31 cellular contexts compared by ENCODE assay signal in the genomic region with DNA sequence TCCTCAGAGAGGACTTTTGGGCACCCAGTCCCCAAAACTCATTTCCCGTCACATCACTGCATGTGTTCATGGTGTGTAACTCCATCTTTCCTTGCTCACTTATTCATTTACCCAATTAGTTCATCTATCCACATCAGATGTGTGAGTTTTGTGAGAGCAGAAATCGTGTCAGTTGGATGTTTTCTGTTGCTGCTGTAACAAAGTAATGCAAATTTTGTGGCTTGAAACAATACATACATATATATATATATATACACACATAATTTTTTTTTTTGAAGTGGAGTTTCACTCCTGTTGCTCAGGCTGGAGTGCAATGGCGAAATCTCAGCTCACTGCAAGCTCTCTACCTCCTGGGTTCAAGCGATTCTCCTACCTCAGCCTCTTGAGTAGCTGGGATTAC.
DNase-seq lines count a peak whose midpoint lies in the region; ATAC-seq, FAIRE-seq and TF ChIP-seq lines count a peak whose summit lies in the region.
"Had no signal": no experiment of that assay in that cellular context is flagged by ENCODE, and none has a peak within 500 bp of the region (broad histone marks: within the 10 kb centered on the region; RNA-seq: fewer than 3 reads in every experiment).

No MANE protein-coding gene starts in this region.

- no peaks in the 10 kb centered on the region for H3K9me3 Mint-ChIP-seq in memory B cell
- H3K9me3 Mint-ChIP-seq: CD8-positive, alpha-beta T cell; T-helper 2 cell treated with Interferon-gamma antibody and Interleukin-4, amounts not matched to agents 5 μg/mL and 100 μg/mL, for 36 hours had no signal

- peaks cover 26% of the 10 kb centered on the region for H3K4me1 Mint-ChIP-seq in memory B cell

- no peak overlapping the region for H3K4me3 Mint-ChIP-seq in memory B cell
- H3K4me3 Mint-ChIP-seq: B cell; CD8-positive, alpha-beta T cell; H9; HFFc6; T-helper 2 cell treated with Interferon-gamma antibody and Interleukin-4, amounts not matched to agents 5 μg/mL and 100 μg/mL, for 36 hours had no signal

- no peaks in the 10 kb centered on the region for H3K27me3 Mint-ChIP-seq in memory B cell
- H3K27me3 Mint-ChIP-seq: B cell had no signal

- no peaks in the 10 kb centered on the region for H3K36me3 Mint-ChIP-seq in memory B cell
- H3K36me3 Mint-ChIP-seq: CD8-positive, alpha-beta T cell had no signal

- no peaks in the 10 kb centered on the region for H3K79me2 ChIP-seq in OCI-LY7 (ENCODE audit: insufficient read depth, low read depth, low read length)

- H3K9me2 ChIP-seq in OCI-LY7 (ENCODE audit: insufficient read depth, low read length), result no peaks in the 10 kb centered on the region

- intact Hi-C loops in OCI-LY7 (cut with micrococcal nuclease; ENCODE audit: unreplicated experiment), result no loop called here
- intact Hi-C loops in upper lobe of right lung (cut with DNase I), result no loop called here

- H3K4me3 ChIP-seq in OCI-LY7 (ENCODE audit: low read depth, low read length, poor library complexity, severe bottlenecking) (peak overlapping the region; percentile 34), upper lobe of right lung (no peak overlapping the region)
- H3K4me3 ChIP-seq: GM23248 had no signal

- H2AFZ ChIP-seq in OCI-LY7 (ENCODE audit: low read length), result peak overlapping the region; percentile 92
- H2AFZ ChIP-seq: GM23248 had no signal

- FAIRE-seq in GM12891 (lab: Jason Lieb, UNC) (peak; percentile 38), HTR-8/SVneo (lab: Jason Lieb, UNC) (no peak)

- peak overlapping the region; percentile 9 for H3K27ac Mint-ChIP-seq in memory B cell
- H3K27ac Mint-ChIP-seq: B cell; CD8-positive, alpha-beta T cell; HFFc6; T-helper 2 cell treated with Interferon-gamma antibody and Interleukin-4, amounts not matched to agents 5 μg/mL and 100 μg/mL, for 36 hours had no signal

- POLR2A ChIA-PET in OCI-LY7 (lab: Charles Lee), result interaction anchor here (0.7 to 3.6 kb wide), 7 partner anchors 9 to 203 kb away, joined by 3 to 18 read pairs (median 3); no protein-coding TSS in a partner anchor

- CTCF ChIA-PET in OCI-LY7 (lab: Charles Lee; ENCODE audit: unreplicated experiment), result interaction anchor here (0.8 to 1.0 kb wide), 2 partner anchors 10 to 12 kb away, joined by 3 to 4 read pairs; no protein-coding TSS in a partner anchor

- peaks cover 50% of the 10 kb centered on the region for H3K4me1 ChIP-seq in OCI-LY7 (ENCODE audit: insufficient read depth, low read length, poor library complexity, severe bottlenecking)
- peaks cover 12% of the 10 kb centered on the region for H3K4me1 ChIP-seq in upper lobe of right lung

- H3K36me3 ChIP-seq in OCI-LY7 (ENCODE audit: insufficient read depth, low read length) (no peaks in the 10 kb centered on the region; the same call in 1 of the 2 replicates), upper lobe of right lung (no peaks in the 10 kb centered on the region)

- ATAC-seq in GM19351 (IDR thresholded peaks at IDR 0.05; ENCODE audit: unreplicated experiment) (peak; percentile 44), memory B cell (ENCODE audit: low read depth) (no peak), upper lobe of right lung (no peak)
- ATAC-seq: CD8-positive, alpha-beta T cell; Panc1 had no signal

- H3K9me3 ChIP-seq in OCI-LY7 (ENCODE audit: low read length) (peaks cover 5% of the 10 kb centered on the region; the same call in 1 of the 2 replicates), upper lobe of right lung (no peaks in the 10 kb centered on the region)

- no peaks in the 10 kb centered on the region for H3K27me3 ChIP-seq in upper lobe of right lung

- H3K27ac ChIP-seq in OCI-LY7 (ENCODE audit: low read depth, low read length, poor library complexity, severe bottlenecking), result peak overlapping the region; percentile 72
- no peak overlapping the region for H3K27ac ChIP-seq in upper lobe of right lung
- H3K27ac ChIP-seq: C4-2B, GM23248, RWPE1 had no signal

- TF ChIP-seq CTCF in OCI-LY7 (conservative IDR thresholded peaks at IDR 0.05; ENCODE audit: low read length), result no peak
- TF ChIP-seq CTCF in upper lobe of right lung (IDR thresholded peaks at IDR 0.05), result no peak

- no peak for TF ChIP-seq POLR2A in GM12891 (IDR thresholded peaks at IDR 0.05; ENCODE audit: low read depth, low read length)

- no TSS peak for BruUV-seq in OCI-LY7 (replicated peaks; lab: Mats Ljungman, UMichigan)

- H4K20me1 ChIP-seq in OCI-LY7 (ENCODE audit: insufficient read depth, low read length), result no peaks in the 10 kb centered on the region

- H3K4me2 ChIP-seq in OCI-LY7 (ENCODE audit: low read length), result peak overlapping the region; percentile 93

- no peak for DNase-seq in GM12891 (ENCODE audit: insufficient read length, low spot score)
- DNase-seq in OCI-LY7 (ENCODE audit: low spot score), result peak; percentile 44
- no peak for DNase-seq in memory B cell (ENCODE audit: low spot score in 2 of 2)
- no peak for DNase-seq in upper lobe of right lung
- DNase-seq in hippocampal formation (lab: John Stamatoyannopoulos, UW), result no peak
- no peak for DNase-seq in HTR-8/SVneo (ENCODE audit: insufficient read length, low spot score)
- DNase-seq: CD8-positive, alpha-beta T cell; DMS 273 treated with DMSO at 0.1 percent for 48 hours; DMS79; GF-D8; GM23248; H9; HFFc6; Karpas-422; NCI-H1092; NCI-H1417 treated with DMSO at 0.1 percent for 48 hours; NCI-H1694 treated with DMSO at 0.1 percent for 48 hours; NCI-H2081; NCI-H2171; NCI-H226; NCI-H524; NCI-H748 treated with DMSO at 0.1 percent for 48 hours; NK-92 treated with Interleukin-12 subunit alpha and Interleukin-12 subunit beta, amount 100 ng/mL, for 24 hours; SHP77; T-helper 1 cell had no signal

TF ChIP-seq in GM12891, 5 proteins besides CTCF, POLR2A, EP300 and RAD21:
- TF ChIP-seq POU2F2 (IDR thresholded peaks at IDR 0.05; ENCODE audit: low read depth, low read length), result no peak; the same call in 1 of the 2 replicates
- TF ChIP-seq TAF1 (IDR thresholded peaks at IDR 0.05; ENCODE audit: low read depth, low read length), result no peak
- no peak for TF ChIP-seq SPI1 (IDR thresholded peaks at IDR 0.05; ENCODE audit: low read depth, low read length)
- TF ChIP-seq POLR2AphosphoS5 (IDR thresholded peaks at IDR 0.05; ENCODE audit: low read depth, low read length), result no peak
- TF ChIP-seq PAX5 (IDR thresholded peaks at IDR 0.05; ENCODE audit: insufficient read depth, low read length, severe bottlenecking), result no peak
